Comparison of ENCODE assay signal across 20 cellular contexts in genomic region chr6:162029873-162030576, GRCh38.
DNase-seq lines count a peak whose midpoint lies in the region; ATAC-seq, FAIRE-seq and TF ChIP-seq lines count a peak whose summit lies in the region.
"Had no signal": no experiment of that assay in that cellular context is flagged by ENCODE, and none has a peak within 500 bp of the region (broad histone marks: within the 10 kb centered on the region; RNA-seq: fewer than 3 reads in every experiment).

No MANE protein-coding gene starts in this region.

- intact Hi-C loops in sciatic nerve (cut with DNase I), result no loop called here

- peak; percentile 28 for DNase-seq in activated CD4-positive, alpha-beta T cell treated with anti-CD3 and anti-CD28 coated beads for 48 hours
- no peak for DNase-seq in activated CD4-positive, alpha-beta T cell treated with anti-CD3 and anti-CD28 coated beads, Interleukin-2, amount 50 U/mL, for 4 hours
- DNase-seq in stimulated activated CD4-positive, alpha-beta T cell treated with anti-CD3 and anti-CD28 coated beads, Interleukin-1b, Interleukin-23, amount 100 ng/mL, for 48 hours, result peak; percentile 22
- DNase-seq in stimulated activated CD4-positive, alpha-beta T cell treated with anti-CD3 and anti-CD28 coated beads, Interleukin-15, amount 100 ng/mL, for 24 hours, result no peak
- DNase-seq in bronchial epithelial cell (ENCODE audit: low read depth), result no peak
- DNase-seq in NOMO-1 (lab: John Stamatoyannopoulos, UW; ENCODE audit: unreplicated experiment in 2 of 2), result no peak
- no peak for DNase-seq in sciatic nerve (ENCODE audit: low spot score)
- DNase-seq: DMS 273 treated with DMSO at 0.1 percent for 48 hours, GDM1, IMR-90, Karpas-422, MG63, NCI-H1105, NCI-H1694, NCI-H510A treated with DMSO at 0.1 percent for 48 hours, NCI-H82, PC-9 had no signal

- peak; percentile 7 for FAIRE-seq in bronchial epithelial cell (lab: Jason Lieb, UNC)
- FAIRE-seq: GM12878 had no signal

- no peak overlapping the region for H3K4me3 ChIP-seq in bronchial epithelial cell (ENCODE audit: low read depth, low read length)
- H3K4me3 ChIP-seq: GM12878, MG63, PC-9 had no signal

- TF ChIP-seq CTCF in bronchial epithelial cell (IDR thresholded peaks at IDR 0.05; ENCODE audit: insufficient read depth, low read length, severe bottlenecking), result no peak

- ATAC-seq in HG03442 (IDR thresholded peaks at IDR 0.05; ENCODE audit: unreplicated experiment) (no peak), sciatic nerve (no peak)
- ATAC-seq: GM12878, HCT116 had no signal

- H3K27me3 ChIP-seq in bronchial epithelial cell (ENCODE audit: control insufficient read depth, insufficient read depth, low read length), result no peaks in the 10 kb centered on the region
- H3K27me3 ChIP-seq: MG63 had no signal

- H3K36me3 ChIP-seq in bronchial epithelial cell (ENCODE audit: control insufficient read depth, insufficient read depth, low read length), result no peaks in the 10 kb centered on the region
- H3K36me3 ChIP-seq: MG63 had no signal

Comparison
In these comparisons a context has a peak if more than half of its experiments do, and no peak if none do; other contexts are left out.
1. DNase-seq: peak in activated CD4-positive, alpha-beta T cell treated with anti-CD3 and anti-CD28 coated beads for 48 hours (single experiment) and stimulated activated CD4-positive, alpha-beta T cell treated with anti-CD3 and anti-CD28 coated beads, Interleukin-1b, Interleukin-23, amount 100 ng/mL, for 48 hours (single experiment); none in activated CD4-positive, alpha-beta T cell treated with anti-CD3 and anti-CD28 coated beads, Interleukin-2, amount 50 U/mL, for 4 hours (0 of 2), stimulated activated CD4-positive, alpha-beta T cell treated with anti-CD3 and anti-CD28 coated beads, Interleukin-15, amount 100 ng/mL, for 24 hours (single experiment), bronchial epithelial cell (single experiment), NOMO-1 (0 of 2) and sciatic nerve (single experiment).